17 cellular contexts compared by ENCODE assay signal in genomic region chr18:14947482-14948162, GRCh38.
"Had no signal": no experiment of that assay in that cellular context is flagged by ENCODE, and none has a peak within 500 bp of the region (broad histone marks: within the 10 kb centered on the region; RNA-seq: fewer than 3 reads in every experiment).

No MANE protein-coding gene starts in this region.

- H3K4me1 Mint-ChIP-seq: activated CD4-positive, alpha-beta T cell treated with anti-CD3 and anti-CD28 coated beads, Interleukin-2, amount 10 ng/mL, durations not matched to agents 24 days and 14 days; activated naive CD4-positive, alpha-beta T cell treated with anti-CD3 and anti-CD28 coated beads, Interleukin-2, amount 50 U/mL, for 24 hours; endodermal cell had no signal

- H3K27me3 Mint-ChIP-seq: activated CD4-positive, alpha-beta T cell treated with anti-CD3 and anti-CD28 coated beads, Interleukin-2, amount 10 ng/mL, durations not matched to agents 24 days and 14 days; activated CD8-positive, alpha-beta T cell treated with anti-CD3 and anti-CD28 coated beads for 36 hours; activated naive CD4-positive, alpha-beta T cell treated with anti-CD3 and anti-CD28 coated beads, Interleukin-2, amount 50 U/mL, for 24 hours; natural killer cell treated with Interleukin-12 subunit alpha and Interleukin-12 subunit beta and Interleukin-15 and Interleukin-18, amount 100 ng/mL, for 72 hours; type B pancreatic cell had no signal

- H3K4me3 Mint-ChIP-seq: activated CD4-positive, alpha-beta T cell treated with anti-CD3 and anti-CD28 coated beads, Interleukin-2, amount 10 ng/mL, durations not matched to agents 24 days and 14 days; activated CD8-positive, alpha-beta T cell treated with anti-CD3 and anti-CD28 coated beads for 36 hours; activated naive CD4-positive, alpha-beta T cell treated with anti-CD3 and anti-CD28 coated beads, Interleukin-2, amount 50 U/mL, for 24 hours; activated T-cell treated with anti-CD3 and anti-CD28 coated beads, Interleukin-2, amount 50 U/mL, for 4 hours; endodermal cell; natural killer cell treated with Interleukin-12 subunit alpha and Interleukin-12 subunit beta and Interleukin-15 and Interleukin-18, amount 100 ng/mL, for 72 hours; type B pancreatic cell had no signal

- H3K4me1 ChIP-seq: breast epithelium, lower lobe of right lung, parathyroid adenoma, stomach had no signal

- H3K36me3 Mint-ChIP-seq: activated naive CD4-positive, alpha-beta T cell treated with anti-CD3 and anti-CD28 coated beads, Interleukin-2, amount 50 U/mL, for 24 hours; natural killer cell treated with Interleukin-12 subunit alpha and Interleukin-12 subunit beta and Interleukin-15 and Interleukin-18, amount 100 ng/mL, for 72 hours; type B pancreatic cell had no signal

- H3K27ac Mint-ChIP-seq: activated CD4-positive, alpha-beta T cell treated with anti-CD3 and anti-CD28 coated beads, Interleukin-2, amount 10 ng/mL, durations not matched to agents 24 days and 14 days; activated CD8-positive, alpha-beta T cell treated with anti-CD3 and anti-CD28 coated beads for 36 hours; activated naive CD4-positive, alpha-beta T cell treated with anti-CD3 and anti-CD28 coated beads, Interleukin-2, amount 50 U/mL, for 24 hours; endodermal cell; natural killer cell treated with Interleukin-12 subunit alpha and Interleukin-12 subunit beta and Interleukin-15 and Interleukin-18, amount 100 ng/mL, for 72 hours; type B pancreatic cell had no signal

- DNase-seq: activated CD4-positive, alpha-beta T cell treated with anti-CD3 and anti-CD28 coated beads, Interleukin-2, amount 10 ng/mL, durations not matched to agents 24 days and 14 days; activated CD8-positive, alpha-beta T cell treated with anti-CD3 and anti-CD28 coated beads for 36 hours; activated gamma-delta T cell; activated T-cell treated with anti-CD3 and anti-CD28 coated beads, Interleukin-2, amount 50 U/mL, for 4 hours; endodermal cell; foreskin melanocyte; lower lobe of right lung; retina; stomach; T1000 had no signal

- H3K9me3 ChIP-seq: breast epithelium, lower lobe of right lung, neutrophil, stomach had no signal

- H3K4me3 ChIP-seq: breast epithelium, lower lobe of right lung, stomach had no signal

- H2AFZ ChIP-seq: parathyroid adenoma had no signal

- H3K9me3 Mint-ChIP-seq: activated CD4-positive, alpha-beta T cell treated with anti-CD3 and anti-CD28 coated beads, Interleukin-2, amount 10 ng/mL, durations not matched to agents 24 days and 14 days; activated CD8-positive, alpha-beta T cell treated with anti-CD3 and anti-CD28 coated beads for 36 hours; activated naive CD4-positive, alpha-beta T cell treated with anti-CD3 and anti-CD28 coated beads, Interleukin-2, amount 50 U/mL, for 24 hours; activated T-cell treated with anti-CD3 and anti-CD28 coated beads, Interleukin-2, amount 50 U/mL, for 4 hours; natural killer cell treated with Interleukin-12 subunit alpha and Interleukin-12 subunit beta and Interleukin-15 and Interleukin-18, amount 100 ng/mL, for 72 hours; type B pancreatic cell had no signal

- H3K9ac ChIP-seq: parathyroid adenoma had no signal

- H3K79me2 ChIP-seq: parathyroid adenoma had no signal

- H3K27me3 ChIP-seq: breast epithelium, neutrophil, stomach had no signal

- H3K36me3 ChIP-seq: breast epithelium, lower lobe of right lung, neutrophil, stomach had no signal

- H3K27ac ChIP-seq: breast epithelium, epithelial cell of prostate, lower lobe of right lung, neutrophil, parathyroid adenoma, stomach had no signal
